Comparison of ENCODE assay signal across 19 cellular contexts in the genomic region with DNA sequence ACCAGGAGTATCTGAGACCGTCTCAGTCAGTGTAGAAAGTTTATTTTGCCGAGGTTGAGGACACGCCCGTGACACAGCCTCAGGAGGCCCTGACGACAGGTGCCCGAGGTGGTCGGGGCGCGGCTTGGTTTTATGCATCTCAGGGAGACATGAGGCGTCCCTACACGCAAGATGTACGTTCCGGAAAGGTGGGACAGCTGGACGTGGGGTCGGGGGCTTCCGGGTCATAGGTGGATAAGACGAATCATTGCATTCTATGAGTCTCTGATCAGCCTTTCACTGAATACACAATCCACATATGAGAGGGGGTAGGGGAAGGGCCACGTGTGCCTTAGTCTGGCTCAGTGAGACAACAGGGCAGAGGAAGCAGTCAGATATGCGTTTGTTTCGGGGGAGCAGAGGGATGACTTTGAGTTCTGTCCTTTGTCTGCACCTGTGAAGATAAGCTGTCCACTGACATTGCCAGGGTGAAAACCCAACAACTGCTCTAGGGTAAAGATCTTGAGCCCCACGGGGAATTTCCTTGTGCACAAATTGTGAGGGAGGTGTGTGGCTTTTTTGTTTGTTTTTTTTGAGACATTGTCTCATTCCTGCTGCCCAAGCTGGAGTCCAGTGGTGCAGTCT.
DNase-seq lines count a peak whose midpoint lies in the region; ATAC-seq and TF ChIP-seq lines count a peak whose summit lies in the region.
"Had no signal": no experiment of that assay in that cellular context is flagged by ENCODE, and none has a peak within 500 bp of the region (broad histone marks: within the 10 kb centered on the region; RNA-seq: fewer than 3 reads in every experiment).

No MANE protein-coding gene starts in this region.

- no peaks in the 10 kb centered on the region for H3K9me3 Mint-ChIP-seq in activated CD4-positive, alpha-beta memory T cell treated with anti-CD3 and anti-CD28 coated beads, Interleukin-2, amount 10 ng/mL, durations not matched to agents 7 days and 5 days
- no peaks in the 10 kb centered on the region for H3K9me3 Mint-ChIP-seq in activated CD4-positive, alpha-beta memory T cell treated with anti-CD3 and anti-CD28 coated beads for 36 hours
- peaks cover 14% of the 10 kb centered on the region for H3K9me3 Mint-ChIP-seq in glutamatergic neuron (ENCODE audit: unreplicated experiment)
- no peaks in the 10 kb centered on the region for H3K9me3 Mint-ChIP-seq in activated T-helper 2 cell treated with anti-CD3 and anti-CD28 coated beads, Interferon-gamma antibody, Interleukin-2, Interleukin-4, amounts not matched to agents 10 μg/mL and 5 μg/mL and 100 μg/mL, durations not matched to agents 14 hours and 24 hours and 36 hours
- H3K9me3 Mint-ChIP-seq: CD4-positive, alpha-beta memory T cell; naive B cell had no signal

- H3K4me1 ChIP-seq in PC-3 (ENCODE audit: insufficient read depth, low read length): peaks cover 30% of the 10 kb centered on the region
- H3K4me1 ChIP-seq in adrenal gland (replicated peaks in 1 of 2): peaks cover 4 to 29% of the 10 kb centered on the region in 2 donors

- no peaks in the 10 kb centered on the region for H3K9me2 ChIP-seq in PC-3 (replicated peaks; ENCODE audit: low read length)

- no peak overlapping the region for H3K4me3 ChIP-seq in PC-3 (ENCODE audit: low read length)
- H3K4me3 ChIP-seq in adrenal gland: no peak overlapping the region
- H3K4me3 ChIP-seq: A549, gastroesophageal sphincter, lower lobe of right lung, upper lobe of right lung had no signal

- no peak for ATAC-seq in PC-3
- ATAC-seq: A549, gastroesophageal sphincter, lower lobe of right lung, upper lobe of right lung had no signal

- peaks cover 18% of the 10 kb centered on the region for H3K4me1 Mint-ChIP-seq in activated CD4-positive, alpha-beta memory T cell treated with anti-CD3 and anti-CD28 coated beads, Interleukin-2, amount 10 ng/mL, durations not matched to agents 7 days and 5 days
- peaks cover 12% of the 10 kb centered on the region for H3K4me1 Mint-ChIP-seq in activated CD4-positive, alpha-beta memory T cell treated with anti-CD3 and anti-CD28 coated beads for 36 hours (ENCODE audit: low read depth)
- peaks cover 19% of the 10 kb centered on the region for H3K4me1 Mint-ChIP-seq in glutamatergic neuron (ENCODE audit: low read depth, unreplicated experiment)
- peaks cover 11% of the 10 kb centered on the region for H3K4me1 Mint-ChIP-seq in activated T-helper 2 cell treated with anti-CD3 and anti-CD28 coated beads, Interferon-gamma antibody, Interleukin-2, Interleukin-4, amounts not matched to agents 10 μg/mL and 5 μg/mL and 100 μg/mL, durations not matched to agents 14 hours and 24 hours and 36 hours (ENCODE audit: low read depth)

- no peaks in the 10 kb centered on the region for H3K27me3 ChIP-seq in PC-3 (ENCODE audit: low read length)
- H3K27me3 ChIP-seq in adrenal gland: no peaks in the 10 kb centered on the region
- H3K27me3 ChIP-seq: gastroesophageal sphincter, upper lobe of right lung had no signal

- no TSS peak for BruUV-seq in PC-3 (replicated peaks; lab: Mats Ljungman, UMichigan)

- H3K4me3 Mint-ChIP-seq in activated CD4-positive, alpha-beta memory T cell treated with anti-CD3 and anti-CD28 coated beads, Interleukin-2, amount 10 ng/mL, durations not matched to agents 7 days and 5 days: no peak overlapping the region
- H3K4me3 Mint-ChIP-seq in activated CD4-positive, alpha-beta memory T cell treated with anti-CD3 and anti-CD28 coated beads for 36 hours: no peak overlapping the region
- no peak overlapping the region for H3K4me3 Mint-ChIP-seq in glutamatergic neuron (ENCODE audit: unreplicated experiment)
- H3K4me3 Mint-ChIP-seq in activated T-helper 2 cell treated with anti-CD3 and anti-CD28 coated beads, Interferon-gamma antibody, Interleukin-2, Interleukin-4, amounts not matched to agents 10 μg/mL and 5 μg/mL and 100 μg/mL, durations not matched to agents 14 hours and 24 hours and 36 hours (ENCODE audit: low read depth): no peak overlapping the region
- H3K4me3 Mint-ChIP-seq: CD4-positive, alpha-beta memory T cell; naive B cell had no signal

- no peaks in the 10 kb centered on the region for H3K27me3 Mint-ChIP-seq in activated CD4-positive, alpha-beta memory T cell treated with anti-CD3 and anti-CD28 coated beads, Interleukin-2, amount 10 ng/mL, durations not matched to agents 7 days and 5 days
- H3K27me3 Mint-ChIP-seq in activated CD4-positive, alpha-beta memory T cell treated with anti-CD3 and anti-CD28 coated beads for 36 hours: no peaks in the 10 kb centered on the region
- H3K27me3 Mint-ChIP-seq in glutamatergic neuron (ENCODE audit: unreplicated experiment): peaks cover 5% of the 10 kb centered on the region
- no peaks in the 10 kb centered on the region for H3K27me3 Mint-ChIP-seq in activated T-helper 2 cell treated with anti-CD3 and anti-CD28 coated beads, Interferon-gamma antibody, Interleukin-2, Interleukin-4, amounts not matched to agents 10 μg/mL and 5 μg/mL and 100 μg/mL, durations not matched to agents 14 hours and 24 hours and 36 hours (ENCODE audit: low read depth)
- H3K27me3 Mint-ChIP-seq: CD4-positive, alpha-beta memory T cell; naive B cell had no signal

- peak overlapping the region; percentile 3 for H3K27ac Mint-ChIP-seq in activated CD4-positive, alpha-beta memory T cell treated with anti-CD3 and anti-CD28 coated beads, Interleukin-2, amount 10 ng/mL, durations not matched to agents 7 days and 5 days
- H3K27ac Mint-ChIP-seq in activated CD4-positive, alpha-beta memory T cell treated with anti-CD3 and anti-CD28 coated beads for 36 hours: no peak overlapping the region
- H3K27ac Mint-ChIP-seq in glutamatergic neuron (ENCODE audit: unreplicated experiment): peak overlapping the region; percentile 45
- no peak overlapping the region for H3K27ac Mint-ChIP-seq in activated T-helper 2 cell treated with anti-CD3 and anti-CD28 coated beads, Interferon-gamma antibody, Interleukin-2, Interleukin-4, amounts not matched to agents 10 μg/mL and 5 μg/mL and 100 μg/mL, durations not matched to agents 14 hours and 24 hours and 36 hours

- peak overlapping the region; percentile 79; the same call in 1 of the 2 replicates for H3K9ac ChIP-seq in PC-3 (ENCODE audit: low read length)

- no peak for DNase-seq in activated CD4-positive, alpha-beta memory T cell treated with anti-CD3 and anti-CD28 coated beads, Interleukin-2, amount 10 ng/mL, durations not matched to agents 7 days and 5 days
- DNase-seq in activated CD4-positive, alpha-beta memory T cell treated with anti-CD3 and anti-CD28 coated beads for 36 hours: no peak
- no peak for DNase-seq in PC-3
- no peak for DNase-seq in glutamatergic neuron
- peak; percentile 62 for DNase-seq in posterior vena cava (ENCODE audit: low spot score)
- DNase-seq in adrenal gland: no peak
- no peak for DNase-seq in superior temporal gyrus (ENCODE audit: extremely low spot score)
- DNase-seq in activated T-helper 2 cell treated with anti-CD3 and anti-CD28 coated beads, Interferon-gamma antibody, Interleukin-2, Interleukin-4, amounts not matched to agents 10 μg/mL and 5 μg/mL and 100 μg/mL, durations not matched to agents 14 hours and 24 hours and 36 hours (ENCODE audit: low spot score): no peak
- DNase-seq: activated CD8-positive, alpha-beta memory T cell treated with anti-CD3 and anti-CD28 coated beads, Interleukin-2, amount 50 U/mL, for 4 hours; activated naive CD4-positive, alpha-beta T cell treated with anti-CD3 and anti-CD28 coated beads, Interleukin-2, amount 50 U/mL, for 16 hours; CD4-positive, alpha-beta memory T cell; lower lobe of right lung; naive B cell; NCI-H146; NCI-H2227 treated with DMSO at 0.1 percent for 48 hours; stimulated activated naive CD4-positive, alpha-beta T cell; upper lobe of right lung had no signal

- H3K36me3 Mint-ChIP-seq in activated CD4-positive, alpha-beta memory T cell treated with anti-CD3 and anti-CD28 coated beads, Interleukin-2, amount 10 ng/mL, durations not matched to agents 7 days and 5 days (ENCODE audit: low read depth): peaks cover 33% of the 10 kb centered on the region
- peaks cover 26% of the 10 kb centered on the region for H3K36me3 Mint-ChIP-seq in activated CD4-positive, alpha-beta memory T cell treated with anti-CD3 and anti-CD28 coated beads for 36 hours
- peaks cover 4% of the 10 kb centered on the region for H3K36me3 Mint-ChIP-seq in glutamatergic neuron (ENCODE audit: unreplicated experiment)
- H3K36me3 Mint-ChIP-seq in activated T-helper 2 cell treated with anti-CD3 and anti-CD28 coated beads, Interferon-gamma antibody, Interleukin-2, Interleukin-4, amounts not matched to agents 10 μg/mL and 5 μg/mL and 100 μg/mL, durations not matched to agents 14 hours and 24 hours and 36 hours (ENCODE audit: low read depth): peaks cover 26% of the 10 kb centered on the region

- POLR2A ChIA-PET in activated CD4-positive, alpha-beta memory T cell treated with anti-CD3 and anti-CD28 coated beads, Interleukin-2, amount 10 ng/mL, durations not matched to agents 7 days and 5 days (lab: Charles Lee): interaction anchor here (0.6 kb wide), 1 partner anchor 132 kb away, joined by 6 read pairs; no protein-coding TSS in a partner anchor
- POLR2A ChIA-PET in activated CD4-positive, alpha-beta memory T cell treated with anti-CD3 and anti-CD28 coated beads for 36 hours (lab: Charles Lee): no interaction called here
- POLR2A ChIA-PET in PC-3 (lab: Charles Lee; ENCODE audit: unreplicated experiment): no interaction called here

- intact Hi-C loops in activated CD4-positive, alpha-beta memory T cell treated with anti-CD3 and anti-CD28 coated beads for 36 hours (cut with micrococcal nuclease): no loop called here
- intact Hi-C loops in PC-3 (cut with micrococcal nuclease) (no loop called here), posterior vena cava (cut with DNase I) (no loop called here), adrenal gland (cut with DNase I) (no loop called here)
- intact Hi-C loops in activated T-helper 2 cell treated with anti-CD3 and anti-CD28 coated beads, Interferon-gamma antibody, Interleukin-2, Interleukin-4, amounts not matched to agents 10 μg/mL and 5 μg/mL and 100 μg/mL, durations not matched to agents 14 hours and 24 hours and 36 hours (cut with micrococcal nuclease): no loop called here

- H3F3A ChIP-seq in PC-3 (ENCODE audit: low read length, unreplicated experiment): no peaks in the 10 kb centered on the region

- CTCF ChIA-PET in activated CD4-positive, alpha-beta memory T cell treated with anti-CD3 and anti-CD28 coated beads, Interleukin-2, amount 10 ng/mL, durations not matched to agents 7 days and 5 days (lab: Charles Lee): interaction anchor here (1.2 kb wide), 1 partner anchor 29 kb away, joined by 4 read pairs; no protein-coding TSS in a partner anchor
- CTCF ChIA-PET in activated CD4-positive, alpha-beta memory T cell treated with anti-CD3 and anti-CD28 coated beads for 36 hours (lab: Charles Lee): interaction anchor here (1.7 kb wide), 1 partner anchor 16 kb away, joined by 5 read pairs; no protein-coding TSS in a partner anchor
- CTCF ChIA-PET in PC-3 (lab: Charles Lee): no interaction called here

- H2AFZ ChIP-seq in PC-3 (ENCODE audit: low read length): no peak overlapping the region

- H3K4me2 ChIP-seq in PC-3 (ENCODE audit: low read length): no peak overlapping the region
- H3K4me2 ChIP-seq: A549 had no signal

- 89 to 92% (median 90%) methylated on average over 20 to 21 of the region's 21 CpGs for WGBS in adrenal gland, 4 donors

- no peaks in the 10 kb centered on the region for H4K20me1 ChIP-seq in PC-3 (ENCODE audit: low read length)

- H3K36me3 ChIP-seq in PC-3 (ENCODE audit: low read depth, low read length) (peaks cover 5% of the 10 kb centered on the region), adrenal gland (replicated peaks in 1 of 2) (peaks cover 0 to 14% of the 10 kb centered on the region in 2 donors)

- TF ChIP-seq CTCF in PC-3 (conservative IDR thresholded peaks at IDR 0.05; ENCODE audit: low read depth, low read length): no peak
- TF ChIP-seq CTCF in glutamatergic neuron (IDR thresholded peaks at IDR 0.05; ENCODE audit: partially characterized antibody, unreplicated experiment): no peak
- no peak for TF ChIP-seq CTCF in adrenal gland (IDR thresholded peaks at IDR 0.05)

- H3K27ac ChIP-seq in PC-3 (ENCODE audit: low read length) (peak overlapping the region; percentile 97), adrenal gland (no peak overlapping the region)
- H3K27ac ChIP-seq: A549, gastroesophageal sphincter, lower lobe of right lung, upper lobe of right lung had no signal

- H3K79me2 ChIP-seq in PC-3 (ENCODE audit: low read length): peaks cover 29% of the 10 kb centered on the region

- H3K9me3 ChIP-seq in PC-3 (ENCODE audit: low read length) (no peaks in the 10 kb centered on the region), adrenal gland (replicated peaks in 1 of 3) (no peaks in the 10 kb centered on the region)
- H3K9me3 ChIP-seq: A549, gastroesophageal sphincter, lower lobe of right lung, upper lobe of right lung had no signal

- TF ChIP-seq POLR2A in adrenal gland (IDR thresholded peaks at IDR 0.05): no peak

Comparison
In these comparisons a context has a peak if more than half of its experiments do, and no peak if none do; other contexts are left out.
1. H3K27ac Mint-ChIP-seq: peak in activated CD4-positive, alpha-beta memory T cell treated with anti-CD3 and anti-CD28 coated beads, Interleukin-2, amount 10 ng/mL, durations not matched to agents 7 days and 5 days (single experiment) and glutamatergic neuron (single experiment); none in activated CD4-positive, alpha-beta memory T cell treated with anti-CD3 and anti-CD28 coated beads for 36 hours (single experiment) and activated T-helper 2 cell treated with anti-CD3 and anti-CD28 coated beads, Interferon-gamma antibody, Interleukin-2, Interleukin-4, amounts not matched to agents 10 μg/mL and 5 μg/mL and 100 μg/mL, durations not matched to agents 14 hours and 24 hours and 36 hours (single experiment).